8 cellular contexts compared by ENCODE assay signal in genomic region chr11:3856856-3857553, GRCh38. TPM values are rescaled to one million over a fixed set of nuclear protein-coding genes. Genes with fewer than 3 reads are reported as not detected.
DNase-seq lines count a peak whose midpoint lies in the region; ATAC-seq and TF ChIP-seq lines count a peak whose summit lies in the region.

No MANE protein-coding gene starts in this region.

- H3K27ac ChIP-seq in right lobe of liver (peak overlapping the region; percentile 94 to 99 (median 95)), thoracic aorta (peak overlapping the region in 1 of 2 donors; percentile 96), caudate nucleus (ENCODE audit: low read depth, low read length) (no peak overlapping the region)

- H3K27me3 ChIP-seq in right lobe of liver: no peaks in the 10 kb centered on the region
- H3K27me3 ChIP-seq in thoracic aorta (replicated peaks; ENCODE audit: insufficient read depth): no peaks in the 10 kb centered on the region

- H3K4me1 ChIP-seq in right lobe of liver (peaks cover 0 to 57% (median 20%) of the 10 kb centered on the region in 4 donors), thoracic aorta (ENCODE audit: control insufficient read depth in 1 of 2, low read depth in 2 of 2) (peaks cover 51 to 55% of the 10 kb centered on the region in 2 donors)

- no peak for TF ChIP-seq CTCF in right lobe of liver (IDR thresholded peaks at IDR 0.05)
- no peak for TF ChIP-seq CTCF in thoracic aorta (IDR thresholded peaks at IDR 0.05)

- H3K27me3 Mint-ChIP-seq in activated CD8-positive, alpha-beta memory T cell treated with anti-CD3 and anti-CD28 coated beads, Interleukin-2, amount 10 ng/mL, durations not matched to agents 7 days and 5 days: no peaks in the 10 kb centered on the region

- H3K36me3 Mint-ChIP-seq in activated CD8-positive, alpha-beta memory T cell treated with anti-CD3 and anti-CD28 coated beads, Interleukin-2, amount 10 ng/mL, durations not matched to agents 7 days and 5 days: peaks cover 15% of the 10 kb centered on the region
- peaks cover 16 to 22% of the 10 kb centered on the region in 2 donors for H3K36me3 Mint-ChIP-seq in activated naive CD4-positive, alpha-beta T cell treated with anti-CD3 and anti-CD28 coated beads, Interleukin-2, amount 50 U/mL, for 72 hours

- no peaks in the 10 kb centered on the region for H3K9me3 ChIP-seq in right lobe of liver
- H3K9me3 ChIP-seq in thoracic aorta: no peaks in the 10 kb centered on the region

- 66% methylated on average over 3 of the region's 5 CpGs for WGBS in right lobe of liver (ENCODE audit: insufficient coverage, low coverage, low lambda C conversion rate, missing lambda C conversion rate)

- no peak for DNase-seq in activated CD8-positive, alpha-beta memory T cell treated with anti-CD3 and anti-CD28 coated beads, Interleukin-2, amount 10 ng/mL, durations not matched to agents 7 days and 5 days
- no peak for DNase-seq in activated CD8-positive, alpha-beta memory T cell treated with anti-CD3 and anti-CD28 coated beads, Interleukin-2, amount 50 U/mL, for 48 hours
- no peak for DNase-seq in activated naive CD4-positive, alpha-beta T cell treated with anti-CD3 and anti-CD28 coated beads, Interleukin-2, amount 50 U/mL, for 72 hours (ENCODE audit: low spot score in 2 of 2)
- DNase-seq in right lobe of liver (no peak), thoracic aorta (ENCODE audit: low spot score) (no peak), caudate nucleus (lab: John Stamatoyannopoulos, UW) (no peak), NCI-H446 (lab: John Stamatoyannopoulos, UW) (no peak)

- peak overlapping the region; percentile 82 for H3K27ac Mint-ChIP-seq in activated CD8-positive, alpha-beta memory T cell treated with anti-CD3 and anti-CD28 coated beads, Interleukin-2, amount 10 ng/mL, durations not matched to agents 7 days and 5 days
- peak overlapping the region; percentile 83 to 97 for H3K27ac Mint-ChIP-seq in activated naive CD4-positive, alpha-beta T cell treated with anti-CD3 and anti-CD28 coated beads, Interleukin-2, amount 50 U/mL, for 72 hours

- no peak for TF ChIP-seq POLR2A in right lobe of liver (IDR thresholded peaks at IDR 0.05)

- H3K4me3 Mint-ChIP-seq in activated CD8-positive, alpha-beta memory T cell treated with anti-CD3 and anti-CD28 coated beads, Interleukin-2, amount 10 ng/mL, durations not matched to agents 7 days and 5 days: peak overlapping the region; percentile 86

- H3K36me3 ChIP-seq in right lobe of liver (no peaks in the 10 kb centered on the region), thoracic aorta (no peaks in the 10 kb centered on the region)

- H3K4me3 ChIP-seq in right lobe of liver (peak overlapping the region; percentile 74 to 96 (median 89)), thoracic aorta (peak overlapping the region; percentile 99)

- peaks cover 73% of the 10 kb centered on the region for H3K4me1 Mint-ChIP-seq in activated CD8-positive, alpha-beta memory T cell treated with anti-CD3 and anti-CD28 coated beads, Interleukin-2, amount 10 ng/mL, durations not matched to agents 7 days and 5 days

- H3K9me3 Mint-ChIP-seq in activated CD8-positive, alpha-beta memory T cell treated with anti-CD3 and anti-CD28 coated beads, Interleukin-2, amount 10 ng/mL, durations not matched to agents 7 days and 5 days (ENCODE audit: low read depth): no peaks in the 10 kb centered on the region
- H3K9me3 Mint-ChIP-seq in activated naive CD4-positive, alpha-beta T cell treated with anti-CD3 and anti-CD28 coated beads, Interleukin-2, amount 50 U/mL, for 72 hours: no peaks in the 10 kb centered on the region

- CTCF ChIA-PET in activated CD8-positive, alpha-beta memory T cell treated with anti-CD3 and anti-CD28 coated beads, Interleukin-2, amount 10 ng/mL, durations not matched to agents 7 days and 5 days (lab: Charles Lee): interaction anchor here (0.9 to 16.8 kb wide), 10 partner anchors 11 to 213 kb away, joined by 3 to 474 read pairs (median 38); partner anchors contain the start of gene RHOG

- no peak for ATAC-seq in activated CD8-positive, alpha-beta memory T cell treated with anti-CD3 and anti-CD28 coated beads, Interleukin-2, amount 10 ng/mL, durations not matched to agents 7 days and 5 days
- ATAC-seq in activated naive CD4-positive, alpha-beta T cell treated with anti-CD3 and anti-CD28 coated beads, Interleukin-2, amount 50 U/mL, for 72 hours: no peak
- ATAC-seq in right lobe of liver (no peak), thoracic aorta (ENCODE audit: insufficient number of reproducible peaks, low FRiP score, low read depth) (no peak), GM21423 (IDR thresholded peaks at IDR 0.05; ENCODE audit: unreplicated experiment) (no peak)

- intact Hi-C loops in right lobe of liver (cut with DNase I): loop anchor here (10.0 kb wide), 2 partner anchors 78 to 218 kb away; no protein-coding TSS in a partner anchor

RNA-seq across cellular contexts. Expression of gene STIM1, which starts 1.5 kb away (rescaled TPM):
- total RNA-seq in activated CD8-positive, alpha-beta memory T cell treated with anti-CD3 and anti-CD28 coated beads, Interleukin-2, amount 10 ng/mL, durations not matched to agents 7 days and 5 days: 100 to 1,000 TPM in 1 of 2 experiments, 10 to 100 TPM in 1; 83.5 to 104 TPM
- total RNA-seq in activated naive CD4-positive, alpha-beta T cell treated with anti-CD3 and anti-CD28 coated beads, Interleukin-2, amount 50 U/mL, for 72 hours: 10 to 100 TPM; 75.8 to 88.8 TPM
- total RNA-seq in right lobe of liver: 10 to 100 TPM; 36.4 to 48.0 (median 40.5) TPM
- total RNA-seq in thoracic aorta: 10 to 100 TPM; 53.8 to 63.0 TPM

RNA-seq across cellular contexts. Expression of gene RHOG, which starts 16.2 kb away (rescaled TPM):
- 100 to 1,000 TPM; 154 to 163 TPM for total RNA-seq in activated CD8-positive, alpha-beta memory T cell treated with anti-CD3 and anti-CD28 coated beads, Interleukin-2, amount 10 ng/mL, durations not matched to agents 7 days and 5 days
- total RNA-seq in activated naive CD4-positive, alpha-beta T cell treated with anti-CD3 and anti-CD28 coated beads, Interleukin-2, amount 50 U/mL, for 72 hours: 100 to 1,000 TPM; 109 to 154 TPM
- total RNA-seq in right lobe of liver (10 to 100 TPM; 13.9 to 31.5 (median 22.0) TPM), thoracic aorta (10 to 100 TPM; 49.4 to 69.7 TPM)

RNA-seq across cellular contexts. Expression of gene PGAP2, which starts 48.6 kb away (rescaled TPM):
- total RNA-seq in activated CD8-positive, alpha-beta memory T cell treated with anti-CD3 and anti-CD28 coated beads, Interleukin-2, amount 10 ng/mL, durations not matched to agents 7 days and 5 days: 10 to 100 TPM; 22.7 to 23.5 TPM
- total RNA-seq in activated naive CD4-positive, alpha-beta T cell treated with anti-CD3 and anti-CD28 coated beads, Interleukin-2, amount 50 U/mL, for 72 hours: 10 to 100 TPM; 27.1 to 33.5 TPM
- 10 to 100 TPM; 14.8 to 26.8 (median 17.9) TPM for total RNA-seq in right lobe of liver
- 10 to 100 TPM in 1 of 2 donors, 1 to 10 TPM in 1; 4.4 to 22.5 TPM for total RNA-seq in thoracic aorta

RNA-seq across cellular contexts. Expression of gene NUP98, which starts 59.7 kb away (rescaled TPM):
- total RNA-seq in activated CD8-positive, alpha-beta memory T cell treated with anti-CD3 and anti-CD28 coated beads, Interleukin-2, amount 10 ng/mL, durations not matched to agents 7 days and 5 days: 100 to 1,000 TPM; 106 to 108 TPM
- total RNA-seq in activated naive CD4-positive, alpha-beta T cell treated with anti-CD3 and anti-CD28 coated beads, Interleukin-2, amount 50 U/mL, for 72 hours: 100 to 1,000 TPM in 1 of 2 donors, 10 to 100 TPM in 1; 98.0 to 131 TPM
- 10 to 100 TPM; 29.7 to 69.0 (median 34.3) TPM for total RNA-seq in right lobe of liver
- 100 to 1,000 TPM; 135 to 216 TPM for total RNA-seq in thoracic aorta
